ENCODE assay signal across 1 cellular context in the genomic region with DNA sequence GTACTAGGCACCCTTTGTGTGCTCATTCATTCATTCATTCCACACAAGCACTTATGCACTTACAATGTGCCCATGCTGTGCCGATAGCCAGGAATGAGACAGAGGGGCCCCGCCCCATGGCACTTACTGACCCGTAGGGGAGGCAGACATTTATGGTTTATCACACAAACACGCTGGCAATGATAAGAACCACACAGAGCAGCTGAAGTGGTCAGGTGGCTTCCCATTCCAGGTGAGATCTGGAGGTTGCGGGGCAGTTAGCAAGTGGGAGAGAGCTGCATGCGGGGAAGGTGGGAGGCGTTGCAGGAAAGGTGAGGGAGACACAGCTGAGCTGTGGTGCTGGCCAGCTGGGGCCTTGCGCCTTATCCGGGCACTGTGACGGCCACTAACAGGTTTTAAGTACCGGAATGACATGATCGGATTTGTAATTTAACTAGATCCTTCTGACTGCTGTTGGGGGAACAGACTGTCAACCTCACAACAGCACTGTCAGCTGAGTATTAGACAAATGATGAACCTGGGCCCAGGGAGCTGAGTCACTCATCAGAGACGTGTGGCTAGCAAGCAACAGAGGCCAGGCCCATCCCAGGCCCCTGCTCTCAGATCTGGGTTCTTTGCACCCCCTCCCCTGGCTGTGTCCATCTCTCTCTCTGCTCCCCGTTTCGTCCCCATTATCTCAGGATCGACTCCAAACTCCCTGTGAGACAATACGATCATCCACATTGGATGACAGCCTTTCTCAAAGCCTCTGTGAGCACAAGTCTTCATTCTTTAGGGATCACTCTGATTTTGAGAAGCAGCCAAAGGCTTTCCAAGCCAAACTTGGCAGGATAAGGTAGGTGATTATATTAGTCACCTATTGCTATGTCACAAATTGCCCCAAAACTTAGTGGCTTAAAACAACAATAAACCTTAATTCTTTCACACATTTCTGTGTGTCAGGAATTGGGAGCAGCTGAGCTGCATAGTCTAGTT.
TF ChIP-seq lines count a peak whose summit lies in the region.

No MANE protein-coding gene starts in this region.

TF ChIP-seq in IMR-90, 13 proteins besides CTCF, POLR2A, EP300 and RAD21:
- no peak for TF ChIP-seq SMC3 (IDR thresholded peaks at IDR 0.05; ENCODE audit: low read depth, low read length)
- no peak for TF ChIP-seq MXI1 (IDR thresholded peaks at IDR 0.05; ENCODE audit: borderline replicate concordance, low read depth, low read length)
- no peak for TF ChIP-seq CHD1 (IDR thresholded peaks at IDR 0.05; ENCODE audit: low read depth, low read length)
- TF ChIP-seq MAFK (IDR thresholded peaks at IDR 0.05; ENCODE audit: low read depth, low read length): no peak
- TF ChIP-seq FOS (IDR thresholded peaks at IDR 0.05; ENCODE audit: low read depth, low read length): no peak
- TF ChIP-seq, protein P1, sequence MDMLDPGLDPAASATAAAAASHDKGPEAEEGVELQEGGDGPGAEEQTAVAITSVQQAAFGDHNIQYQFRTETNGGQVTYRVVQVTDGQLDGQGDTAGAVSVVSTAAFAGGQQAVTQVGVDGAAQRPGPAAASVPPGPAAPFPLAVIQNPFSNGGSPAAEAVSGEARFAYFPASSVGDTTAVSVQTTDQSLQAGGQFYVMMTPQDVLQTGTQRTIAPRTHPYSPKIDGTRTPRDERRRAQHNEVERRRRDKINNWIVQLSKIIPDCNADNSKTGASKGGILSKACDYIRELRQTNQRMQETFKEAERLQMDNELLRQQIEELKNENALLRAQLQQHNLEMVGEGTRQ (IDR thresholded peaks at IDR 0.05; ENCODE audit: low read depth, low read length): no peak
- no peak for TF ChIP-seq RFX5 (IDR thresholded peaks at IDR 0.05; ENCODE audit: low read depth, low read length)
- TF ChIP-seq, protein P2, sequence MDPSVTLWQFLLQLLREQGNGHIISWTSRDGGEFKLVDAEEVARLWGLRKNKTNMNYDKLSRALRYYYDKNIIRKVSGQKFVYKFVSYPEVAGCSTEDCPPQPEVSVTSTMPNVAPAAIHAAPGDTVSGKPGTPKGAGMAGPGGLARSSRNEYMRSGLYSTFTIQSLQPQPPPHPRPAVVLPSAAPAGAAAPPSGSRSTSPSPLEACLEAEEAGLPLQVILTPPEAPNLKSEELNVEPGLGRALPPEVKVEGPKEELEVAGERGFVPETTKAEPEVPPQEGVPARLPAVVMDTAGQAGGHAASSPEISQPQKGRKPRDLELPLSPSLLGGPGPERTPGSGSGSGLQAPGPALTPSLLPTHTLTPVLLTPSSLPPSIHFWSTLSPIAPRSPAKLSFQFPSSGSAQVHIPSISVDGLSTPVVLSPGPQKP (IDR thresholded peaks at IDR 0.05; ENCODE audit: borderline replicate concordance, low read depth, low read length): no peak
- no peak for TF ChIP-seq RCOR1 (IDR thresholded peaks at IDR 0.05; ENCODE audit: insufficient replicate concordance, low read length)
- no peak for TF ChIP-seq BHLHE40 (IDR thresholded peaks at IDR 0.05; ENCODE audit: low read depth, low read length)
- TF ChIP-seq NFE2L2 (IDR thresholded peaks at IDR 0.05; ENCODE audit: low read depth, low read length): no peak
- TF ChIP-seq CEBPB (IDR thresholded peaks at IDR 0.05; ENCODE audit: low read depth, low read length): no peak
- no peak for TF ChIP-seq MAZ (IDR thresholded peaks at IDR 0.05; ENCODE audit: borderline replicate concordance, low read depth, low read length)
